Comparison of ENCODE assay signal across 22 cellular contexts in the genomic region with DNA sequence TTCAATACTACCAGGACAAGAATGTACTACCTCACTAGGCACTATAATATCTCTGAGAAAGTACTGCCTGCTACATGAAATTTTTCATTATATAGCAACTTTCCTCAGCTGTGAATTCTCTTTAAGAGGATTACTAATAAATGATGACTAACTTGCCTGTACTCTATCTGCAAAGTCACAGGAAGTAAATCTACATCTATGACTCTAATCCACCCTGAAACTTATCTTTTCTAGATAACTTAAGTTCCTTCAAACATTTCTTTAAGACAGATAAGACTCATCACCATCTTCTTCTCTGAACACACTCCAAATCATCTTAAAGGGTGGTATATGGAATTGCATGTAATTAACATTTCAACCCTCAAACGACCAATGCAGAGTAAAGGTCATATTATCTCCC. TPM values are rescaled to one million over a fixed set of nuclear protein-coding genes. Genes with fewer than 3 reads are reported as not detected.
DNase-seq lines count a peak whose midpoint lies in the region; ATAC-seq and TF ChIP-seq lines count a peak whose summit lies in the region.
"Had no signal": no experiment of that assay in that cellular context is flagged by ENCODE, and none has a peak within 500 bp of the region (broad histone marks: within the 10 kb centered on the region; RNA-seq: fewer than 3 reads in every experiment).

No MANE protein-coding gene starts in this region.

- DNase-seq in activated T-cell treated with anti-CD3 and anti-CD28 coated beads, Interleukin-2, amount 50 U/mL, for 4 hours: no peak
- DNase-seq in activated T-cell treated with anti-CD3 and anti-CD28 coated beads, Interleukin-2, amount 50 U/mL, for 1 hour: no peak
- no peak for DNase-seq in HFFc6
- peak; percentile 56 for DNase-seq in amniotic epithelial cell (ENCODE audit: low read depth)
- no peak for DNase-seq in natural killer cell
- no peak for DNase-seq in NOMO-1 (lab: John Stamatoyannopoulos, UW; ENCODE audit: unreplicated experiment in 2 of 2)
- DNase-seq: activated B cell treated with CpG ODN at 0.5 μM for 24 hours; activated effector memory CD4-positive, alpha-beta T cell treated with Interleukin-2 at 50 U/mL for 16 hours; amniotic stem cell; dorsolateral prefrontal cortex; gastrocnemius medialis; H9; hypothalamus; NCI-H1417; NCI-H2171 treated with DMSO at 0.1 percent for 48 hours; NCI-H69; stimulated activated CD4-positive, alpha-beta T cell treated with anti-CD3 and anti-CD28 coated beads, Interleukin-1b, Interleukin-23, amount 100 ng/mL, for 48 hours; T-helper 9 cell had no signal

- H3K36me3 Mint-ChIP-seq in activated T-cell treated with anti-CD3 and anti-CD28 coated beads, Interleukin-2, amount 50 U/mL, for 4 hours (ENCODE audit: insufficient read depth): peaks cover 22% of the 10 kb centered on the region
- peaks cover 5% of the 10 kb centered on the region for H3K36me3 Mint-ChIP-seq in HFFc6 (ENCODE audit: low read depth)
- peaks cover 10% of the 10 kb centered on the region for H3K36me3 Mint-ChIP-seq in natural killer cell

- intact Hi-C loops in natural killer cell (cut with micrococcal nuclease): no loop called here

- H3K4me3 Mint-ChIP-seq in activated T-cell treated with anti-CD3 and anti-CD28 coated beads, Interleukin-2, amount 50 U/mL, for 4 hours: no peak overlapping the region
- H3K4me3 Mint-ChIP-seq in HFFc6 (no peak overlapping the region), natural killer cell (no peak overlapping the region)
- H3K4me3 Mint-ChIP-seq: activated B cell treated with CpG ODN at 0.5 μM for 24 hours, H9 had no signal

- no peaks in the 10 kb centered on the region for H3K27me3 Mint-ChIP-seq in activated T-cell treated with anti-CD3 and anti-CD28 coated beads, Interleukin-2, amount 50 U/mL, for 4 hours (ENCODE audit: low read depth)
- no peaks in the 10 kb centered on the region; the same call in 1 of the 2 replicates for H3K27me3 Mint-ChIP-seq in HFFc6 (ENCODE audit: insufficient read depth)
- no peaks in the 10 kb centered on the region for H3K27me3 Mint-ChIP-seq in natural killer cell (ENCODE audit: low read depth in 2 of 2)
- H3K27me3 Mint-ChIP-seq: activated B cell treated with CpG ODN at 0.5 μM for 24 hours, progenitor cell of endocrine pancreas had no signal

- H3K27ac Mint-ChIP-seq in HFFc6: peak overlapping the region; percentile 57
- H3K27ac Mint-ChIP-seq in natural killer cell: peak overlapping the region; percentile 7 to 49
- H3K27ac Mint-ChIP-seq: activated B cell treated with CpG ODN at 0.5 μM for 24 hours, H9, progenitor cell of endocrine pancreas had no signal

- H3K9me3 Mint-ChIP-seq in activated T-cell treated with anti-CD3 and anti-CD28 coated beads, Interleukin-2, amount 50 U/mL, for 4 hours: peaks cover 2% of the 10 kb centered on the region
- H3K9me3 Mint-ChIP-seq in HFFc6 (no peaks in the 10 kb centered on the region), natural killer cell (peaks cover 0 to 2% of the 10 kb centered on the region in 2 donors)
- H3K9me3 Mint-ChIP-seq: activated B cell treated with CpG ODN at 0.5 μM for 24 hours had no signal

- no peak for TF ChIP-seq CTCF in HFFc6 (IDR thresholded peaks at IDR 0.05)
- TF ChIP-seq CTCF in natural killer cell (IDR thresholded peaks at IDR 0.05): no peak

- ATAC-seq in activated T-cell treated with anti-CD3 and anti-CD28 coated beads, Interleukin-2, amount 50 U/mL, for 4 hours: peak; percentile 86 to 87
- ATAC-seq in natural killer cell (peak in 2 of 3 donors; percentile 40 to 48), GM19324 (IDR thresholded peaks at IDR 0.05; ENCODE audit: low FRiP score, unreplicated experiment) (no peak), GM18498 (IDR thresholded peaks at IDR 0.05; ENCODE audit: unreplicated experiment) (no peak)
- ATAC-seq: gastrocnemius medialis, Right ventricle myocardium inferior had no signal

- H3K4me1 Mint-ChIP-seq in activated T-cell treated with anti-CD3 and anti-CD28 coated beads, Interleukin-2, amount 50 U/mL, for 4 hours (ENCODE audit: low read depth): peaks cover 35% of the 10 kb centered on the region
- H3K4me1 Mint-ChIP-seq in HFFc6 (ENCODE audit: low read depth): peaks cover 15% of the 10 kb centered on the region
- H3K4me1 Mint-ChIP-seq in natural killer cell: peaks cover 23 to 27% of the 10 kb centered on the region in 2 donors
- H3K4me1 Mint-ChIP-seq: H9 had no signal

RNA-seq across cellular contexts. Expression of a gene that starts 28.8 kb away (rescaled TPM):
- total RNA-seq in activated T-cell treated with anti-CD3 and anti-CD28 coated beads, Interleukin-2, amount 50 U/mL, for 4 hours: 10 to 100 TPM; 51.7 to 56.9 (median 54.2) TPM
- total RNA-seq in HFFc6 (2021; fragmentation: NEBNext Ultra II Directional; extraction: Animal tissue kit (Norgen Biotek cat#: 25700)): 10 to 100 TPM; 21.5 to 28.3 (median 24.7) TPM
- 10 to 100 TPM; 62.1 to 82.9 (median 79.4) TPM for total RNA-seq in natural killer cell

Comparison
In these comparisons a context has a peak if more than half of its experiments do, and no peak if none do; other contexts are left out.
1. ATAC-seq: peak in activated T-cell treated with anti-CD3 and anti-CD28 coated beads, Interleukin-2, amount 50 U/mL, for 4 hours (2 of 2) and natural killer cell (2 of 3); none in GM19324 (single experiment) and GM18498 (single experiment).